ENCODE assay signal across 18 cellular contexts in the genomic region with DNA sequence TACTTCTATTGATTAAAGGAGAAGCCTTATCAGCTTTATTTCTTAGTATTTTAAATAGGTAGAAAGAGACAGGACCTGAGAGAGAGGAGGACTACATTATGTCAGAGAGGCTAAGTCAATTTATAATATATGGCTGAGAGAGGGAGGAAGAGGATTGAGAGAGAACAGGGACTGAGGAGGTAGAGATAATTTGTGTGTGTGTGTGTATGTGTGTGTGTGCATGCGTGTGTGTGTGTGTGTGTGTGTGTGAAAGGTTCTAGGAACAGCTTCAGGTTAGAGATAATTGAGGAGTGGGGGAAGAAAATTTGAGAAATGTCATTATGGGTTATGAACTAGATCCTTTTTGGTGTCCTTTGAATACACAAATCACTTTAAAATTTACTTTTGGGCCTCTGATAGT. TPM values are rescaled to one million over a fixed set of nuclear protein-coding genes. Genes with fewer than 3 reads are reported as not detected.
DNase-seq lines count a peak whose midpoint lies in the region; ATAC-seq, FAIRE-seq and TF ChIP-seq lines count a peak whose summit lies in the region.
"Had no signal": no experiment of that assay in that cellular context is flagged by ENCODE, and none has a peak within 500 bp of the region (broad histone marks: within the 10 kb centered on the region; RNA-seq: fewer than 3 reads in every experiment).

No MANE protein-coding gene starts in this region.

- no peak overlapping the region for H3K18ac ChIP-seq in H1 (ENCODE audit: extremely low read depth, low read length)

- no peak for TF ChIP-seq EP300 in H1 (IDR thresholded peaks at IDR 0.05; ENCODE audit: borderline replicate concordance in 1 of 2, low read depth in 2 of 2, low read length in 2 of 2)
- TF ChIP-seq EP300 in sigmoid colon (IDR thresholded peaks at IDR 0.05) = no peak

- no peak overlapping the region for H3K23ac ChIP-seq in H1 (ENCODE audit: insufficient read length)

- 0 out of 2 replicates have a peak, but pooled peaks cover 2% of the 10 kb centered on the region for H3K79me1 ChIP-seq in H1 (ENCODE audit: low read depth, low read length)

- H2AFZ ChIP-seq in ACC112 (ENCODE audit: low read length, unreplicated experiment) (no peak overlapping the region), astrocyte (ENCODE audit: low read depth, low read length) (no peak overlapping the region), H1 (ENCODE audit: low read length) (no peak overlapping the region)

- FAIRE-seq in astrocyte (lab: Jason Lieb, UNC) (no peak), H1 (lab: Jason Lieb, UNC) (no peak)
- FAIRE-seq: A549, HepG2 had no signal

- H2BK120ac ChIP-seq in H1 (replicated peaks; ENCODE audit: low read depth, low read length) = no peak overlapping the region

- no peak overlapping the region for H2BK15ac ChIP-seq in H1 (ENCODE audit: low read length)

- H3K27me3 Mint-ChIP-seq in HFFc6 (ENCODE audit: insufficient read depth) (no peaks in the 10 kb centered on the region), astrocyte (ENCODE audit: low read depth, unreplicated experiment) (no peaks in the 10 kb centered on the region)

- H3K9ac ChIP-seq in astrocyte (ENCODE audit: low read length) (no peak overlapping the region), H1 (replicated peaks in 1 of 4; ENCODE audit: extremely low read depth in 1 of 4, low read depth in 3 of 4, low read length in 3 of 4) (no peak overlapping the region)
- H3K9ac ChIP-seq: BLaER1, KMS-11 had no signal

- intact Hi-C loops in sigmoid colon (cut with DNase I) = no loop called here

- no peak for TF ChIP-seq RAD21 in H1 (IDR thresholded peaks at IDR 0.05 in 1 of 2, conservative IDR thresholded peaks at IDR 0.05 in 1 of 2; ENCODE audit: low read depth in 2 of 2, low read length in 2 of 2)

- H3K36me3 Mint-ChIP-seq in HFFc6 (ENCODE audit: low read depth) (no peaks in the 10 kb centered on the region), astrocyte (ENCODE audit: low read depth, unreplicated experiment) (no peaks in the 10 kb centered on the region)
- H3K36me3 Mint-ChIP-seq: CD4-positive, alpha-beta memory T cell had no signal

- POLR2A ChIA-PET in H1 (lab: Charles Lee; ENCODE audit: partially characterized antibody) = interaction anchor here (1.7 kb wide), 1 partner anchor 14 kb away, joined by 5 read pairs; no protein-coding TSS in a partner anchor

- H3K4me1 ChIP-seq in ACC112 (ENCODE audit: control insufficient read depth, insufficient read depth, low read length, unreplicated experiment) (peaks cover 65% of the 10 kb centered on the region), astrocyte (ENCODE audit: insufficient read depth, low read length) (peaks cover 37% of the 10 kb centered on the region), H1 (replicated peaks in 1 of 4; ENCODE audit: control insufficient read depth in 3 of 4, insufficient read depth in 4 of 4, low read length in 3 of 4) (no peaks in the 10 kb centered on the region), sigmoid colon (peaks cover 0 to 15% (median 11%) of the 10 kb centered on the region in 4 donors)
- H3K4me1 ChIP-seq: A549 had no signal

- H3K56ac ChIP-seq in H1 (replicated peaks; ENCODE audit: insufficient read length, low read depth, low read length) = peak overlapping the region; percentile 90

- H4K8ac ChIP-seq in H1 (ENCODE audit: extremely low read depth, insufficient read depth, low read length) = no peak overlapping the region

- H3K4ac ChIP-seq in H1 (replicated peaks; ENCODE audit: insufficient read length, low read depth, low read length) = no peak overlapping the region

- WGBS in H1 (ENCODE audit: extremely low coverage in 1 of 2, insufficient coverage in 1 of 2, insufficient read length in 1 of 2, insufficient replicate concordance in 2 of 2, low coverage in 1 of 2, low lambda C conversion rate in 2 of 2, missing lambda C conversion rate in 1 of 2), 2 experiments = 69% methylated on average over 1 of the region's 1 CpG; no CpG with 5 or more reads in 1 of the 2 experiments
- 91 to 95% methylated on average over 1 of the region's 1 CpG for WGBS in sigmoid colon, 2 donors

- H3K36me3 ChIP-seq in ACC112 (ENCODE audit: insufficient read depth, low read length) (no peaks in the 10 kb centered on the region), astrocyte (ENCODE audit: insufficient read depth, low read length) (no peaks in the 10 kb centered on the region), H1 (ENCODE audit: control insufficient read depth in 2 of 4, insufficient read depth in 4 of 4, low read length in 3 of 4) (no peaks in the 10 kb centered on the region), sigmoid colon (no peaks in the 10 kb centered on the region)
- H3K36me3 ChIP-seq: BLaER1 had no signal

- H4K91ac ChIP-seq in H1 (replicated peaks; ENCODE audit: insufficient read length, low read length) = no peak overlapping the region

- H2AK5ac ChIP-seq in H1 (ENCODE audit: low read depth, low read length) = no peak overlapping the region

- no peak for ATAC-seq in HG02678 (IDR thresholded peaks at IDR 0.05; ENCODE audit: unreplicated experiment)
- ATAC-seq: A549, HepG2 had no signal

- TF ChIP-seq POLR2A in H1 (IDR thresholded peaks at IDR 0.05; ENCODE audit: control extremely low read depth in 1 of 2, low read depth in 2 of 2, low read length in 2 of 2) (no peak), sigmoid colon (IDR thresholded peaks at IDR 0.05) (no peak)

- no peak overlapping the region for H2BK12ac ChIP-seq in H1 (ENCODE audit: low read depth, low read length)

- no peak overlapping the region for H3K4me2 ChIP-seq in astrocyte (ENCODE audit: low read length)
- H3K4me2 ChIP-seq in H1 (ENCODE audit: insufficient read depth in 1 of 2, low read depth in 2 of 2, low read length in 2 of 2) = no peak overlapping the region
- H3K4me2 ChIP-seq: A549, BLaER1, KMS-11 had no signal

- no peaks in the 10 kb centered on the region for H3K9me3 Mint-ChIP-seq in HFFc6
- H3K9me3 Mint-ChIP-seq in astrocyte (ENCODE audit: unreplicated experiment) = no peaks in the 10 kb centered on the region
- H3K9me3 Mint-ChIP-seq: H9 had no signal

- H3K14ac ChIP-seq in H1 (ENCODE audit: insufficient read length) = no peak overlapping the region

- H3K27ac ChIP-seq in ACC112 (ENCODE audit: low read depth, low read length) = peak overlapping the region; percentile 100; the same call in 1 of the 2 replicates
- no peak overlapping the region for H3K27ac ChIP-seq in astrocyte (ENCODE audit: low read depth, low read length)
- no peak overlapping the region for H3K27ac ChIP-seq in H1 (ENCODE audit: low read depth, low read length)
- H3K27ac ChIP-seq in sigmoid colon = no peak overlapping the region
- H3K27ac ChIP-seq: 22Rv1, A549, BLaER1, KMS-11 had no signal

- peaks cover 2% of the 10 kb centered on the region; the same call in 1 of the 2 replicates for H3K23me2 ChIP-seq in H1 (ENCODE audit: low read depth, low read length)

- TF ChIP-seq CTCF in HFFc6 (IDR thresholded peaks at IDR 0.05) = no peak
- TF ChIP-seq CTCF in astrocyte (IDR thresholded peaks at IDR 0.05; ENCODE audit: insufficient read depth, low read depth, low read length) = no peak
- no peak for TF ChIP-seq CTCF in H1 (IDR thresholded peaks at IDR 0.05; ENCODE audit: control extremely low read depth in 1 of 3, insufficient read depth in 1 of 3, low read depth in 1 of 3, low read length in 3 of 3)
- no peak for TF ChIP-seq CTCF in sigmoid colon (IDR thresholded peaks at IDR 0.05)

- peak overlapping the region; percentile 16; the same call in 1 of the 2 replicates for H3K27ac Mint-ChIP-seq in HFFc6
- H3K27ac Mint-ChIP-seq in astrocyte (ENCODE audit: unreplicated experiment) = peak overlapping the region; percentile 53
- H3K27ac Mint-ChIP-seq: CD4-positive, alpha-beta memory T cell; H9 had no signal

- H2BK5ac ChIP-seq in H1 (ENCODE audit: low read depth, low read length) = no peak overlapping the region

- H3K9me3 ChIP-seq in astrocyte (ENCODE audit: insufficient read depth, low read depth, low read length) = no peaks in the 10 kb centered on the region
- no peaks in the 10 kb centered on the region for H3K9me3 ChIP-seq in H1 (ENCODE audit: insufficient read depth in 2 of 2, low read depth in 1 of 2, low read length in 1 of 2)
- H3K9me3 ChIP-seq in sigmoid colon = no peaks in the 10 kb centered on the region
- H3K9me3 ChIP-seq: A549 had no signal

- H4K5ac ChIP-seq in H1 (ENCODE audit: insufficient read length, low read depth, low read length) = no peak overlapping the region

- CTCF ChIA-PET in H1 (lab: Charles Lee; ENCODE audit: partially characterized antibody) = interaction anchor here (4.4 kb wide), 1 partner anchor 17 kb away, joined by 24 read pairs; no protein-coding TSS in a partner anchor

- no peak for DNase-seq in HFFc6
- no peak for DNase-seq in astrocyte (ENCODE audit: low read depth)
- DNase-seq in H1 (ENCODE audit: low read depth in 1 of 2, low spot score in 2 of 2) = no peak
- no peak for DNase-seq in SHP77 treated with DMSO at 0.1 percent for 48 hours (lab: John Stamatoyannopoulos, UW)
- DNase-seq in sigmoid colon = no peak
- DNase-seq: CD4-positive, alpha-beta memory T cell; DMS79 treated with DMSO at 0.1 percent for 48 hours; GOT3; H9 had no signal

- no peak overlapping the region for H3K4me3 ChIP-seq in ACC112 (ENCODE audit: low read depth, low read length)
- H3K4me3 ChIP-seq in astrocyte (ENCODE audit: insufficient read depth, low read depth, low read length) = no peak overlapping the region
- H3K4me3 ChIP-seq in H1 (ENCODE audit: extremely low read depth in 1 of 4, insufficient read depth in 2 of 4, low read depth in 3 of 4, low read length in 4 of 4) = no peak overlapping the region
- H3K4me3 ChIP-seq in sigmoid colon = no peak overlapping the region
- H3K4me3 ChIP-seq: A549, BLaER1 had no signal

- H3K4me1 Mint-ChIP-seq in HFFc6 (ENCODE audit: low read depth) (peaks cover 53% of the 10 kb centered on the region), astrocyte (ENCODE audit: low read depth, unreplicated experiment) (peaks cover 23% of the 10 kb centered on the region)
- H3K4me1 Mint-ChIP-seq: H9 had no signal

- no peak overlapping the region for H2BK20ac ChIP-seq in H1 (ENCODE audit: low read length)

- no peaks in the 10 kb centered on the region for H3K79me2 ChIP-seq in ACC112 (ENCODE audit: control insufficient read depth, insufficient read depth, low read length, unreplicated experiment)
- H3K79me2 ChIP-seq in astrocyte (ENCODE audit: insufficient read depth, low read length) = no peaks in the 10 kb centered on the region
- H3K79me2 ChIP-seq in H1 (ENCODE audit: control insufficient read depth in 1 of 2, insufficient read depth in 2 of 2, low read length in 2 of 2) = no peaks in the 10 kb centered on the region

- H3K4me3 Mint-ChIP-seq in HFFc6 (no peak overlapping the region), astrocyte (ENCODE audit: unreplicated experiment) (no peak overlapping the region)
- H3K4me3 Mint-ChIP-seq: CD14-positive monocyte; CD4-positive, alpha-beta memory T cell; H9 had no signal

- H4K20me1 ChIP-seq in astrocyte (ENCODE audit: insufficient read depth, low read length) (no peaks in the 10 kb centered on the region), H1 (replicated peaks in 1 of 2; ENCODE audit: control insufficient read depth in 1 of 2, insufficient read depth in 2 of 2, low read length in 2 of 2) (no peaks in the 10 kb centered on the region)
- H4K20me1 ChIP-seq: BLaER1 had no signal

- H3K27me3 ChIP-seq in ACC112 (ENCODE audit: insufficient read depth, low read length) (no peaks in the 10 kb centered on the region), astrocyte (ENCODE audit: insufficient read depth, low read length) (no peaks in the 10 kb centered on the region), H1 (replicated peaks in 1 of 4; ENCODE audit: control insufficient read depth in 3 of 4, extremely low read depth in 1 of 4, insufficient read depth in 3 of 4, low read length in 3 of 4) (no peaks in the 10 kb centered on the region), sigmoid colon (no peaks in the 10 kb centered on the region)
- H3K27me3 ChIP-seq: BLaER1 had no signal

RNA-seq across cellular contexts. Expression of a gene that starts 15.2 kb away (rescaled TPM):
- total RNA-seq in HFFc6 (2021; fragmentation: NEBNext Ultra II Directional; extraction: Animal tissue kit (Norgen Biotek cat#: 25700)) = 10 to 100 TPM; 17.3 to 38.4 (median 31.5) TPM
- total RNA-seq in astrocyte (19.1 and 19.3 TPM in 2 replicates), sigmoid colon (10 to 100 TPM; 16.1 to 21.4 (median 18.1) TPM)
- total RNA-seq in H1 (2021; fragmentation: NEBNext Ultra II Directional; extraction: Animal tissue kit (Norgen Biotek cat#: 25700)) = 11.4 and 14.3 TPM in 2 replicates
- polyA plus RNA-seq in H1 (2011; rRNA removed) (11.0 and 16.5 TPM in 2 replicates), sigmoid colon (10 to 100 TPM; 17.1 to 24.9 (median 22.8) TPM)
- 14.1 TPM for polyA plus RNA-seq in H1 (2011; cell fraction: cytosol; rRNA removed)
- 19.2 TPM for polyA plus RNA-seq in H1 (2011; cell fraction: nucleus; rRNA removed)
- 10.6 to 14.7 TPM (median 13.9 TPM) in 4 replicates for polyA plus RNA-seq in H1 (2012, experiment 1 of 2)
- 13.5 TPM for polyA plus RNA-seq in H1 (2012, experiment 2 of 2)
- polyA plus RNA-seq in H1 (2013, experiment 1 of 2) = 8.1 TPM
- polyA plus RNA-seq in H1 (2013, experiment 2 of 2) = 7.9 TPM
- 7.5 and 9.6 TPM in 2 replicates for polyA minus RNA-seq in H1 (2011; rRNA and poly(A)+ RNA removed)
- polyA minus RNA-seq in H1 (2011; cell fraction: cytosol; rRNA and poly(A)+ RNA removed) = 5.7 TPM
- 11.0 TPM for polyA minus RNA-seq in H1 (2011; cell fraction: nucleus; rRNA and poly(A)+ RNA removed)

RNA-seq across cellular contexts. Expression of a gene that starts 15.9 kb away (rescaled TPM):
- 10 to 100 TPM; 59.4 to 76.5 (median 64.1) TPM for total RNA-seq in HFFc6 (2021; fragmentation: NEBNext Ultra II Directional; extraction: Animal tissue kit (Norgen Biotek cat#: 25700))
- total RNA-seq in astrocyte = 17.6 and 33.8 TPM in 2 replicates
- 19.5 and 22.4 TPM in 2 replicates for total RNA-seq in H1 (2021; fragmentation: NEBNext Ultra II Directional; extraction: Animal tissue kit (Norgen Biotek cat#: 25700))
- 22.1 and 27.2 TPM in 2 replicates for polyA plus RNA-seq in H1 (2011; rRNA removed)
- 26.3 TPM for polyA plus RNA-seq in H1 (2011; cell fraction: cytosol; rRNA removed)
- 31.9 TPM for polyA plus RNA-seq in H1 (2011; cell fraction: nucleus; rRNA removed)
- 21.1 to 25.5 TPM (median 22.6 TPM) in 4 replicates for polyA plus RNA-seq in H1 (2012, experiment 1 of 2)
- 17.5 TPM for polyA plus RNA-seq in H1 (2012, experiment 2 of 2)
- 11.8 TPM for polyA plus RNA-seq in H1 (2013, experiment 1 of 2)
- 10.9 TPM for polyA plus RNA-seq in H1 (2013, experiment 2 of 2)
- 22.5 and 34.1 TPM in 2 replicates for polyA minus RNA-seq in H1 (2011; rRNA and poly(A)+ RNA removed)
- 16.7 TPM for polyA minus RNA-seq in H1 (2011; cell fraction: cytosol; rRNA and poly(A)+ RNA removed)
- polyA minus RNA-seq in H1 (2011; cell fraction: nucleus; rRNA and poly(A)+ RNA removed) = 15.3 TPM
- 1 to 10 TPM; 5.4 to 7.9 (median 7.8) TPM for total RNA-seq in sigmoid colon
- polyA plus RNA-seq in sigmoid colon = 1 to 10 TPM in 2 of 3 donors, under 1 TPM in 1; 0.60 to 3.5 (median 1.8) TPM
- polyA plus RNA-seq: CD4-positive, alpha-beta memory T cell had no signal

RNA-seq across cellular contexts. Expression of a gene that starts 40.0 kb away (rescaled TPM):
- 10 to 100 TPM; 29.7 to 43.3 (median 33.6) TPM for total RNA-seq in HFFc6 (2021; fragmentation: NEBNext Ultra II Directional; extraction: Animal tissue kit (Norgen Biotek cat#: 25700))
- 24.4 and 25.3 TPM in 2 replicates for total RNA-seq in astrocyte
- 21.6 and 24.6 TPM in 2 replicates for total RNA-seq in H1 (2021; fragmentation: NEBNext Ultra II Directional; extraction: Animal tissue kit (Norgen Biotek cat#: 25700))
- polyA plus RNA-seq in H1 (2011; rRNA removed) = 37.6 TPM in 2 replicates
- 33.9 TPM for polyA plus RNA-seq in H1 (2011; cell fraction: cytosol; rRNA removed)
- polyA plus RNA-seq in H1 (2011; cell fraction: nucleus; rRNA removed) = 41.8 TPM
- 22.7 to 30.7 TPM (median 27.3 TPM) in 4 replicates for polyA plus RNA-seq in H1 (2012, experiment 1 of 2)
- polyA plus RNA-seq in H1 (2012, experiment 2 of 2) = 36.9 TPM
- 19.1 TPM for polyA plus RNA-seq in H1 (2013, experiment 1 of 2)
- polyA plus RNA-seq in H1 (2013, experiment 2 of 2) = 18.5 TPM
- polyA minus RNA-seq in H1 (2011; rRNA and poly(A)+ RNA removed) = 27.1 and 32.7 TPM in 2 replicates
- 15.4 TPM for polyA minus RNA-seq in H1 (2011; cell fraction: cytosol; rRNA and poly(A)+ RNA removed)
- 27.5 TPM for polyA minus RNA-seq in H1 (2011; cell fraction: nucleus; rRNA and poly(A)+ RNA removed)
- total RNA-seq in sigmoid colon = 10 to 100 TPM; 28.2 to 39.3 (median 31.8) TPM
- polyA plus RNA-seq in sigmoid colon = 10 to 100 TPM; 19.7 to 39.8 (median 22.8) TPM

RNA-seq across cellular contexts. Expression of a gene that starts 40.2 kb away (rescaled TPM):
- 100 to 1,000 TPM in 2 of 6 experiments, 10 to 100 TPM in 4; 81.0 to 119 (median 94.6) TPM for total RNA-seq in HFFc6 (2021; fragmentation: NEBNext Ultra II Directional; extraction: Animal tissue kit (Norgen Biotek cat#: 25700))
- 82.5 and 82.8 TPM in 2 replicates for total RNA-seq in astrocyte
- total RNA-seq in H1 (2021; fragmentation: NEBNext Ultra II Directional; extraction: Animal tissue kit (Norgen Biotek cat#: 25700)) = 82.7 and 83.4 TPM in 2 replicates
- polyA plus RNA-seq in H1 (2011; rRNA removed) = 121 and 162 TPM in 2 replicates
- 134 TPM for polyA plus RNA-seq in H1 (2011; cell fraction: cytosol; rRNA removed)
- polyA plus RNA-seq in H1 (2011; cell fraction: nucleus; rRNA removed) = 469 TPM
- 82.2 to 98.1 TPM (median 92.2 TPM) in 4 replicates for polyA plus RNA-seq in H1 (2012, experiment 1 of 2)
- 103 TPM for polyA plus RNA-seq in H1 (2012, experiment 2 of 2)
- polyA plus RNA-seq in H1 (2013, experiment 1 of 2) = 124 TPM
- polyA plus RNA-seq in H1 (2013, experiment 2 of 2) = 130 TPM
- polyA minus RNA-seq in H1 (2011; rRNA and poly(A)+ RNA removed) = 63.7 and 83.7 TPM in 2 replicates
- 54.0 TPM for polyA minus RNA-seq in H1 (2011; cell fraction: cytosol; rRNA and poly(A)+ RNA removed)
- 85.4 TPM for polyA minus RNA-seq in H1 (2011; cell fraction: nucleus; rRNA and poly(A)+ RNA removed)
- total RNA-seq in sigmoid colon = 100 to 1,000 TPM in 1 of 4 donors, 10 to 100 TPM in 3; 76.5 to 133 (median 83.1) TPM
- polyA plus RNA-seq in sigmoid colon = 100 to 1,000 TPM in 1 of 3 donors, 10 to 100 TPM in 2; 46.5 to 178 (median 47.4) TPM

RNA-seq across cellular contexts. Expression of a gene that starts 43.7 kb away (rescaled TPM):
- total RNA-seq in HFFc6 (2021; fragmentation: NEBNext Ultra II Directional; extraction: Animal tissue kit (Norgen Biotek cat#: 25700)) = under 1 TPM in 2 of 6 experiments, not detected in 4; 0.14 to 0.40 TPM
- total RNA-seq in astrocyte = 0.73 and 0.84 TPM in 2 replicates
- total RNA-seq in H1 (2021; fragmentation: NEBNext Ultra II Directional; extraction: Animal tissue kit (Norgen Biotek cat#: 25700)) = 0.57 and 0.76 TPM in 2 replicates
- polyA plus RNA-seq in H1 (2011; rRNA removed) = 1.1 TPM in 2 replicates
- 1.4 TPM for polyA plus RNA-seq in H1 (2011; cell fraction: cytosol; rRNA removed)
- polyA plus RNA-seq in H1 (2011; cell fraction: nucleus; rRNA removed) = 9.0 TPM
- 0.51 to 1.4 TPM (median 0.73 TPM) in 4 replicates for polyA plus RNA-seq in H1 (2012, experiment 1 of 2)
- 0.47 TPM for polyA plus RNA-seq in H1 (2012, experiment 2 of 2)
- polyA plus RNA-seq in H1 (2013, experiment 1 of 2) = 0.85 TPM
- polyA plus RNA-seq in H1 (2013, experiment 2 of 2) = 0.35 TPM
- 0.44 and 1.1 TPM in 2 replicates for polyA minus RNA-seq in H1 (2011; rRNA and poly(A)+ RNA removed)
- not detected for polyA minus RNA-seq in H1 (2011; cell fraction: cytosol; rRNA and poly(A)+ RNA removed)
- polyA minus RNA-seq in H1 (2011; cell fraction: nucleus; rRNA and poly(A)+ RNA removed) = 2.1 TPM
- not detected for total RNA-seq in sigmoid colon
- polyA plus RNA-seq in sigmoid colon = 10 to 100 TPM in 2 of 3 donors, 1 to 10 TPM in 1; 7.2 to 15.6 (median 13.2) TPM
- polyA plus RNA-seq: AG04450; CD14-positive monocyte; CD4-positive, alpha-beta memory T cell had no signal
